ENCODE assay signal across 18 cellular contexts in genomic region chr15:80549191-80549590, GRCh38.
DNase-seq lines count a peak whose midpoint lies in the region; ATAC-seq and TF ChIP-seq lines count a peak whose summit lies in the region.
"Had no signal": no experiment of that assay in that cellular context is flagged by ENCODE, and none has a peak within 500 bp of the region (broad histone marks: within the 10 kb centered on the region; RNA-seq: fewer than 3 reads in every experiment).

No MANE protein-coding gene starts in this region.

- H3K36me3 Mint-ChIP-seq in stimulated activated effector memory CD8-positive, alpha-beta T cell treated with anti-CD3 and anti-CD28 coated beads, Interleukin-12 subunit alpha, Interleukin-12 subunit beta, amount 100 ng/mL, for 72 hours = no peaks in the 10 kb centered on the region
- H3K36me3 Mint-ChIP-seq: activated CD4-positive, alpha-beta memory T cell treated with anti-CD3 and anti-CD28 coated beads for 36 hours; CD14-positive monocyte had no signal

- no peak overlapping the region for H3K4me3 ChIP-seq in epithelial cell of esophagus (ENCODE audit: low read length)
- H3K4me3 ChIP-seq: ascending aorta, mucosa of descending colon, ovary, SK-N-MC had no signal

- peak; percentile 81 for DNase-seq in EL
- DNase-seq in RPMI7951 (ENCODE audit: low read depth) = peak; percentile 67
- peak; percentile 21 for DNase-seq in epithelial cell of esophagus (ENCODE audit: low read depth)
- DNase-seq in renal cortical epithelial cell (ENCODE audit: low read depth) = peak; percentile 60
- DNase-seq in stimulated activated effector memory CD8-positive, alpha-beta T cell treated with anti-CD3 and anti-CD28 coated beads, Interleukin-12 subunit alpha, Interleukin-12 subunit beta, amount 100 ng/mL, for 72 hours (ENCODE audit: low spot score in 2 of 2) = no peak
- no peak for DNase-seq in stimulated activated CD4-positive, alpha-beta T cell treated with anti-CD3 and anti-CD28 coated beads, Interleukin-15, amount 100 ng/mL, for 24 hours
- DNase-seq in NCI-H748 treated with DMSO at 0.1 percent for 48 hours (lab: John Stamatoyannopoulos, UW) = no peak
- DNase-seq in MV-4-11 (lab: John Stamatoyannopoulos, UW) = no peak
- DNase-seq: activated CD4-positive, alpha-beta memory T cell treated with anti-CD3 and anti-CD28 coated beads for 36 hours; DMS79 treated with DMSO at 0.1 percent for 48 hours; effector CD4-positive, alpha-beta T cell; mucosa of descending colon; NK-92 treated with Interleukin-12 subunit alpha and Interleukin-12 subunit beta, amount 100 ng/mL, for 24 hours; ovary had no signal

- H3K4me3 Mint-ChIP-seq in stimulated activated effector memory CD8-positive, alpha-beta T cell treated with anti-CD3 and anti-CD28 coated beads, Interleukin-12 subunit alpha, Interleukin-12 subunit beta, amount 100 ng/mL, for 72 hours = no peak overlapping the region
- H3K4me3 Mint-ChIP-seq: activated CD4-positive, alpha-beta memory T cell treated with anti-CD3 and anti-CD28 coated beads for 36 hours; activated T-helper 17 cell treated with anti-CD3 and anti-CD28 coated beads, Interleukin-2, amount 50 U/mL, for 72 hours; CD14-positive monocyte had no signal

- H3K4me1 Mint-ChIP-seq in stimulated activated effector memory CD8-positive, alpha-beta T cell treated with anti-CD3 and anti-CD28 coated beads, Interleukin-12 subunit alpha, Interleukin-12 subunit beta, amount 100 ng/mL, for 72 hours = no peaks in the 10 kb centered on the region
- H3K4me1 Mint-ChIP-seq: activated T-helper 17 cell treated with anti-CD3 and anti-CD28 coated beads, Interleukin-2, amount 50 U/mL, for 72 hours; CD14-positive monocyte had no signal

- H3K27ac Mint-ChIP-seq in stimulated activated effector memory CD8-positive, alpha-beta T cell treated with anti-CD3 and anti-CD28 coated beads, Interleukin-12 subunit alpha, Interleukin-12 subunit beta, amount 100 ng/mL, for 72 hours = no peak overlapping the region
- H3K27ac Mint-ChIP-seq: activated CD4-positive, alpha-beta memory T cell treated with anti-CD3 and anti-CD28 coated beads for 36 hours; activated T-helper 17 cell treated with anti-CD3 and anti-CD28 coated beads, Interleukin-2, amount 50 U/mL, for 72 hours; CD14-positive monocyte had no signal

- TF ChIP-seq CTCF in epithelial cell of esophagus (IDR thresholded peaks at IDR 0.05; ENCODE audit: insufficient read depth, low read depth, low read length, missing control alignments) = no peak

- ATAC-seq in stimulated activated effector memory CD8-positive, alpha-beta T cell treated with anti-CD3 and anti-CD28 coated beads, Interleukin-12 subunit alpha, Interleukin-12 subunit beta, amount 100 ng/mL, for 72 hours = no peak
- ATAC-seq: activated T-helper 17 cell treated with anti-CD3 and anti-CD28 coated beads, Interleukin-2, amount 50 U/mL, for 72 hours; mucosa of descending colon had no signal

- no peaks in the 10 kb centered on the region for H3K9me3 Mint-ChIP-seq in stimulated activated effector memory CD8-positive, alpha-beta T cell treated with anti-CD3 and anti-CD28 coated beads, Interleukin-12 subunit alpha, Interleukin-12 subunit beta, amount 100 ng/mL, for 72 hours
- H3K9me3 Mint-ChIP-seq: activated CD4-positive, alpha-beta memory T cell treated with anti-CD3 and anti-CD28 coated beads for 36 hours; activated T-helper 17 cell treated with anti-CD3 and anti-CD28 coated beads, Interleukin-2, amount 50 U/mL, for 72 hours had no signal

Comparison
In these comparisons a context has a peak if more than half of its experiments do, and no peak if none do; other contexts are left out.
1. DNase-seq: peak in EL (single experiment), RPMI7951 (single experiment), epithelial cell of esophagus (single experiment) and renal cortical epithelial cell (single experiment); none in stimulated activated effector memory CD8-positive, alpha-beta T cell treated with anti-CD3 and anti-CD28 coated beads, Interleukin-12 subunit alpha, Interleukin-12 subunit beta, amount 100 ng/mL, for 72 hours (0 of 2), stimulated activated CD4-positive, alpha-beta T cell treated with anti-CD3 and anti-CD28 coated beads, Interleukin-15, amount 100 ng/mL, for 24 hours (single experiment), NCI-H748 treated with DMSO at 0.1 percent for 48 hours (single experiment) and MV-4-11 (single experiment).